Comparison of ENCODE assay signal across 1 cellular context in the genomic region with DNA sequence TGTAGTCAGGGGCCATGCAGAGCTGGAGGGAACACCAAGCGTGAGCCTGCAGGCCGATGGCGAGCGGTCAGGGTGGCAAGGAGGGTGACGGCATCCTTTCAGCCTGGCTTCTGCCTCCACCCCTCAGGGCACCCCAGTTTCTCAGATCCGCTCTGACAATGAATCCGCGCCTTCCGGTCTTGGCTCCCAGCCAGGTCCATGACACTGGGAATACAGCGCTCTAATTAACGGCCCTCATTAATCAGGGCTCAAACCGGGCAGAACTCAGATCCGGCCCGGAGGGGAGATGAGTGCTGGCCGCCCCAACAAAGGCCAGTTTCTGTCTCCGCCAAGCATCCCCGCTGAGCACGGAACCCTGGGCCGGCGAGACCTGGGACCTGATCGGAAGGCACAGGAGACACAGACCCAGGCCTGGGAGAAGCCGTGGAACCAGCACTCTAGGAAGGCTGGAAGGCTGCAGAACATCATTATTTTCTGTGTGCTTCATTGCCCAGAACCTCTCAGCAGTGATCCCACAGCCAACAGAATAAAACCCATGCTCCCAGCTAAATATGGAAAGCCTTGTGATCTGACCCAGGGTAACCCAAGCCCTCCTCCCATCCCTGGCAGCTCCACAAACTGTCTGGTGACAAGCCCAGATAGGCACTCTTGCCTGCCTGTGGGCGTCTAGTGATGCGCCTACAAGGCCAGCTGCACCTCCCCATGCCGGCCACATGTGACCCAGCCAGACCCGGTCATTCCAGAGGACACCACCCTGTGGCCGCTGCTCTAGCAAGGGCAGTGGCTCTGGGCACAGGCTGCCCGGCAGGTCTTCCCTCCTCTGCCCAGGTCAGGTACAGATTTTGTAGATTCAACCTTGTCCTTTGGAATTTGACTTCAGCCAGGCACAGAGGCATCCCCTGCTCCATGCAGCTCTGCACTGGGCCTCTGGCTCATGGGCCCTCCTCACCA.
TF ChIP-seq lines count a peak whose summit lies in the region.

No MANE protein-coding gene starts in this region.

TF ChIP-seq in WTC11, 78 proteins besides CTCF, POLR2A, EP300 and RAD21 (continued from another document):
- TF ChIP-seq, protein P1, sequence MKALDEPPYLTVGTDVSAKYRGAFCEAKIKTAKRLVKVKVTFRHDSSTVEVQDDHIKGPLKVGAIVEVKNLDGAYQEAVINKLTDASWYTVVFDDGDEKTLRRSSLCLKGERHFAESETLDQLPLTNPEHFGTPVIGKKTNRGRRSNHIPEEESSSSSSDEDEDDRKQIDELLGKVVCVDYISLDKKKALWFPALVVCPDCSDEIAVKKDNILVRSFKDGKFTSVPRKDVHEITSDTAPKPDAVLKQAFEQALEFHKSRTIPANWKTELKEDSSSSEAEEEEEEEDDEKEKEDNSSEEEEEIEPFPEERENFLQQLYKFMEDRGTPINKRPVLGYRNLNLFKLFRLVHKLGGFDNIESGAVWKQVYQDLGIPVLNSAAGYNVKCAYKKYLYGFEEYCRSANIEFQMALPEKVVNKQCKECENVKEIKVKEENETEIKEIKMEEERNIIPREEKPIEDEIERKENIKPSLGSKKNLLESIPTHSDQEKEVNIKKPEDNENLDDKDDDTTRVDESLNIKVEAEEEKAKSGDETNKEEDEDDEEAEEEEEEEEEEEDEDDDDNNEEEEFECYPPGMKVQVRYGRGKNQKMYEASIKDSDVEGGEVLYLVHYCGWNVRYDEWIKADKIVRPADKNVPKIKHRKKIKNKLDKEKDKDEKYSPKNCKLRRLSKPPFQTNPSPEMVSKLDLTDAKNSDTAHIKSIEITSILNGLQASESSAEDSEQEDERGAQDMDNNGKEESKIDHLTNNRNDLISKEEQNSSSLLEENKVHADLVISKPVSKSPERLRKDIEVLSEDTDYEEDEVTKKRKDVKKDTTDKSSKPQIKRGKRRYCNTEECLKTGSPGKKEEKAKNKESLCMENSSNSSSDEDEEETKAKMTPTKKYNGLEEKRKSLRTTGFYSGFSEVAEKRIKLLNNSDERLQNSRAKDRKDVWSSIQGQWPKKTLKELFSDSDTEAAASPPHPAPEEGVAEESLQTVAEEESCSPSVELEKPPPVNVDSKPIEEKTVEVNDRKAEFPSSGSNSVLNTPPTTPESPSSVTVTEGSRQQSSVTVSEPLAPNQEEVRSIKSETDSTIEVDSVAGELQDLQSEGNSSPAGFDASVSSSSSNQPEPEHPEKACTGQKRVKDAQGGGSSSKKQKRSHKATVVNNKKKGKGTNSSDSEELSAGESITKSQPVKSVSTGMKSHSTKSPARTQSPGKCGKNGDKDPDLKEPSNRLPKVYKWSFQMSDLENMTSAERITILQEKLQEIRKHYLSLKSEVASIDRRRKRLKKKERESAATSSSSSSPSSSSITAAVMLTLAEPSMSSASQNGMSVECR (CRISPR knock-in tag; IDR thresholded peaks at IDR 0.05; ENCODE audit: borderline replicate concordance) = no peak
- TF ChIP-seq, protein P2, sequence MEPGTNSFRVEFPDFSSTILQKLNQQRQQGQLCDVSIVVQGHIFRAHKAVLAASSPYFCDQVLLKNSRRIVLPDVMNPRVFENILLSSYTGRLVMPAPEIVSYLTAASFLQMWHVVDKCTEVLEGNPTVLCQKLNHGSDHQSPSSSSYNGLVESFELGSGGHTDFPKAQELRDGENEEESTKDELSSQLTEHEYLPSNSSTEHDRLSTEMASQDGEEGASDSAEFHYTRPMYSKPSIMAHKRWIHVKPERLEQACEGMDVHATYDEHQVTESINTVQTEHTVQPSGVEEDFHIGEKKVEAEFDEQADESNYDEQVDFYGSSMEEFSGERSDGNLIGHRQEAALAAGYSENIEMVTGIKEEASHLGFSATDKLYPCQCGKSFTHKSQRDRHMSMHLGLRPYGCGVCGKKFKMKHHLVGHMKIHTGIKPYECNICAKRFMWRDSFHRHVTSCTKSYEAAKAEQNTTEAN (CRISPR knock-in tag; IDR thresholded peaks at IDR 0.05) = no peak
